In the genomic region with DNA sequence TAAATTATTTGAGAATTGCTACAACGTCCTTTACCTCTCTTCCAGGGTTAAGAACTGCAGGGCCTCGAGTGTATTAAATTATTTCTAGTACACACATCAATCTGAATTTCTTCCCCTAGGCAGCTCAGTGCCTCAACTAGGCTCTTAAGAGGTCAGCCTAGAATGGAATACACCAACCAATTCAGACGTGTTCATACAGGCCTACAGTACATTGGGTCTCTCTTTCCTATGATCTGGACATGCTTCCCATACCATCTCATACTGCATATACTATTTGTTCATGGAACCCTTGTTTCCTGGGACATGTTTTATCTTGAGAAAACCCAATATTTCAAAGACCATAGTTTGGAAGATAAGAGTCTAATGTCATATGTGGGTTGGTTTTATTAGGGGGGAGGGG, we compare ENCODE assay signal across 17 cellular contexts.
DNase-seq lines count a peak whose midpoint lies in the region; ATAC-seq and TF ChIP-seq lines count a peak whose summit lies in the region.
"Had no signal": no experiment of that assay in that cellular context is flagged by ENCODE, and none has a peak within 500 bp of the region (broad histone marks: within the 10 kb centered on the region; RNA-seq: fewer than 3 reads in every experiment).

No MANE protein-coding gene starts in this region.

- CTCF ChIA-PET in mammary epithelial cell (lab: Charles Lee; ENCODE audit: low non-redundant PET) = no interaction called here

- no peak overlapping the region for H2AK5ac ChIP-seq in mesendoderm (ENCODE audit: low read length)

- DNase-seq in mammary epithelial cell (peak; percentile 7), breast epithelium (ENCODE audit: low spot score in 2 of 2) (no peak), foreskin keratinocyte (peak in 1 of 2 donors; percentile 76), mesendoderm (no peak), upper lobe of right lung (no peak), activated T-cell treated with anti-CD3 and anti-CD28 coated beads for 4 hours (no peak)
- DNase-seq: AML-193; Caco-2; Calu3; CD4-positive, alpha-beta T cell; CD8-positive, alpha-beta T cell; DMS79 treated with DMSO at 0.1 percent for 48 hours; GF-D8 had no signal

- H3K56ac ChIP-seq in mesendoderm (ENCODE audit: low read length) = no peak overlapping the region

- no peak for TF ChIP-seq CTCF in mammary epithelial cell (conservative IDR thresholded peaks at IDR 0.05 in 1 of 2, IDR thresholded peaks at IDR 0.05 in 1 of 2; ENCODE audit: extremely low read depth in 1 of 2, insufficient read depth in 1 of 2, low read depth in 1 of 2, low read length in 2 of 2)
- TF ChIP-seq CTCF in breast epithelium (IDR thresholded peaks at IDR 0.05) = no peak
- TF ChIP-seq CTCF in foreskin keratinocyte (conservative IDR thresholded peaks at IDR 0.05) = no peak
- no peak for TF ChIP-seq CTCF in upper lobe of right lung (IDR thresholded peaks at IDR 0.05)

- H2BK5ac ChIP-seq in mesendoderm (ENCODE audit: low read length) = no peak overlapping the region

- no peaks in the 10 kb centered on the region for H3K36me3 ChIP-seq in mammary epithelial cell (ENCODE audit: insufficient read depth, low read length)
- H3K36me3 ChIP-seq in breast epithelium = no peaks in the 10 kb centered on the region
- H3K36me3 ChIP-seq in mesendoderm (ENCODE audit: control insufficient read depth, insufficient read depth, low read length) = no peaks in the 10 kb centered on the region
- no peaks in the 10 kb centered on the region for H3K36me3 ChIP-seq in upper lobe of right lung

- no peak overlapping the region for H4K8ac ChIP-seq in mesendoderm (ENCODE audit: low read depth, low read length)

- H2AFZ ChIP-seq in mammary epithelial cell (ENCODE audit: low read depth, low read length) = no peak overlapping the region

- intact Hi-C loops in mammary epithelial cell (cut with micrococcal nuclease) = no loop called here
- intact Hi-C loops in breast epithelium (cut with DNase I; ENCODE audit: low total_unique reads) = no loop called here
- intact Hi-C loops in upper lobe of right lung (cut with DNase I) = no loop called here

- dilution Hi-C loops in mammary epithelial cell (cut with HindIII; ENCODE audit: low sequenced_read_pairs) = no loop called here

- no peak overlapping the region for H2BK120ac ChIP-seq in mesendoderm (ENCODE audit: low read depth, low read length)

- H4K5ac ChIP-seq in mesendoderm (ENCODE audit: low read length) = no peak overlapping the region

- no peaks in the 10 kb centered on the region for H4K20me1 ChIP-seq in mammary epithelial cell (ENCODE audit: insufficient read depth, low read length)

- no peak overlapping the region for H3K9ac ChIP-seq in mammary epithelial cell (ENCODE audit: insufficient read depth, low read length)
- no peak overlapping the region for H3K9ac ChIP-seq in mesendoderm (ENCODE audit: low read length)
- H3K9ac ChIP-seq: BLaER1 treated with 17β-estradiol and CSF1 and Interleukin-3, amounts not matched to agents 10 nM and 100 nM had no signal

- H3K4ac ChIP-seq in mesendoderm (ENCODE audit: low read depth, low read length) = no peak overlapping the region

- in situ Hi-C loops in mammary epithelial cell (cut with MboI; ENCODE audit: low sequenced_read_pairs in 2 of 2) = no loop called here

- H3K79me1 ChIP-seq in mesendoderm (ENCODE audit: low read length) = no peaks in the 10 kb centered on the region

- H3K27ac ChIP-seq in mammary epithelial cell (ENCODE audit: insufficient read depth, low read depth, low read length) (no peak overlapping the region), breast epithelium (no peak overlapping the region), foreskin keratinocyte (no peak overlapping the region), mesendoderm (ENCODE audit: low read depth, low read length) (no peak overlapping the region), upper lobe of right lung (no peak overlapping the region)
- H3K27ac ChIP-seq: 22Rv1; A549; BLaER1 treated with 17β-estradiol and CSF1 and Interleukin-3, amounts not matched to agents 10 nM and 100 nM; C4-2B had no signal

- no peak overlapping the region for H3K18ac ChIP-seq in mesendoderm (ENCODE audit: low read length)

- no TSS peak for BruUV-seq in mammary epithelial cell (replicated peaks; lab: Mats Ljungman, UMichigan)

- no peak overlapping the region for H3K4me2 ChIP-seq in mammary epithelial cell (ENCODE audit: insufficient read depth, low read depth, low read length)
- H3K4me2 ChIP-seq in mesendoderm (ENCODE audit: low read length) = no peak overlapping the region
- H3K4me2 ChIP-seq: A549; BLaER1 treated with 17β-estradiol and CSF1 and Interleukin-3, amounts not matched to agents 10 nM and 100 nM had no signal

- H2BK15ac ChIP-seq in mesendoderm (replicated peaks; ENCODE audit: low read depth) = peak overlapping the region; percentile 74

- TF ChIP-seq POLR2A in breast epithelium (IDR thresholded peaks at IDR 0.05) = no peak

- no peak overlapping the region for H3K23ac ChIP-seq in mesendoderm (ENCODE audit: low read length)

- H3K4me1 ChIP-seq in mammary epithelial cell (ENCODE audit: insufficient read depth, low read length) = peaks cover 7% of the 10 kb centered on the region
- no peaks in the 10 kb centered on the region for H3K4me1 ChIP-seq in breast epithelium
- H3K4me1 ChIP-seq in foreskin keratinocyte = peaks cover 5% of the 10 kb centered on the region
- H3K4me1 ChIP-seq in mesendoderm (ENCODE audit: control insufficient read depth, low read depth, low read length) = no peaks in the 10 kb centered on the region
- no peaks in the 10 kb centered on the region for H3K4me1 ChIP-seq in upper lobe of right lung
- H3K4me1 ChIP-seq: A549, Caco-2 had no signal

- 86% methylated on average over 3 of the region's 3 CpGs for WGBS in mammary epithelial cell (ENCODE audit: low coverage, missing lambda C conversion rate)
- WGBS in mesendoderm (ENCODE audit: extremely low coverage, insufficient coverage, low lambda C conversion rate) = no CpG with 5 or more reads among the region's 3 CpGs

- H3K27me3 ChIP-seq in mammary epithelial cell (ENCODE audit: insufficient read depth, low read length) = no peaks in the 10 kb centered on the region
- no peaks in the 10 kb centered on the region for H3K27me3 ChIP-seq in breast epithelium
- H3K27me3 ChIP-seq in foreskin keratinocyte = no peaks in the 10 kb centered on the region
- H3K27me3 ChIP-seq in mesendoderm (ENCODE audit: insufficient read depth, low read length, poor library complexity) = no peaks in the 10 kb centered on the region
- no peaks in the 10 kb centered on the region for H3K27me3 ChIP-seq in upper lobe of right lung
- H3K27me3 ChIP-seq: BLaER1 treated with 17β-estradiol and CSF1 and Interleukin-3, amounts not matched to agents 10 nM and 100 nM had no signal

- peak; percentile 52 for ATAC-seq in foreskin keratinocyte
- no peak for ATAC-seq in upper lobe of right lung
- ATAC-seq: A549; CD8-positive, alpha-beta T cell had no signal

- no peaks in the 10 kb centered on the region for H3K79me2 ChIP-seq in mammary epithelial cell (ENCODE audit: insufficient read depth, low read length)
- H3K79me2 ChIP-seq in mesendoderm (ENCODE audit: control insufficient read depth, insufficient read depth, low read length) = no peaks in the 10 kb centered on the region

- H3K4me3 ChIP-seq in mammary epithelial cell (replicated peaks in 1 of 3; ENCODE audit: insufficient read depth in 1 of 3, low read depth in 2 of 3, low read length in 3 of 3) (no peak overlapping the region), breast epithelium (no peak overlapping the region), mesendoderm (ENCODE audit: low read length) (no peak overlapping the region), upper lobe of right lung (no peak overlapping the region)
- H3K4me3 ChIP-seq: A549; BLaER1 treated with 17β-estradiol and CSF1 and Interleukin-3, amounts not matched to agents 10 nM and 100 nM had no signal

- H3K9me3 ChIP-seq in mammary epithelial cell (replicated peaks; ENCODE audit: insufficient read depth, low read length) (no peaks in the 10 kb centered on the region), breast epithelium (no peaks in the 10 kb centered on the region), upper lobe of right lung (no peaks in the 10 kb centered on the region)
- H3K9me3 ChIP-seq: A549 had no signal
